9 cellular contexts compared by ENCODE assay signal in genomic region chr15:99106417-99107220, GRCh38. TPM values are rescaled to one million over a fixed set of nuclear protein-coding genes. Genes with fewer than 3 reads are reported as not detected.
DNase-seq lines count a peak whose midpoint lies in the region; ATAC-seq, FAIRE-seq and TF ChIP-seq lines count a peak whose summit lies in the region.
"Had no signal": no experiment of that assay in that cellular context is flagged by ENCODE, and none has a peak within 500 bp of the region (broad histone marks: within the 10 kb centered on the region; RNA-seq: fewer than 3 reads in every experiment).

No MANE protein-coding gene starts in this region.

- H4K20me1 ChIP-seq in HepG2 (ENCODE audit: insufficient read depth, low read length) = no peaks in the 10 kb centered on the region

- H3K27me3 ChIP-seq in HepG2 (ENCODE audit: control insufficient read depth in 1 of 2, insufficient read depth in 2 of 2, low read length in 2 of 2) (peaks cover 1 to 14% of the 10 kb centered on the region in 2 experiments; a peak in 2 of 5 replicates), thoracic aorta (replicated peaks; ENCODE audit: insufficient read depth) (no peaks in the 10 kb centered on the region)

- no peaks in the 10 kb centered on the region for H3K36me3 Mint-ChIP-seq in brain

- H3K4me2 ChIP-seq in HepG2 (ENCODE audit: low read depth, low read length) = no peak overlapping the region

- FAIRE-seq in HepG2 (lab: Jason Lieb, UNC) = no peak

- no peak for TF ChIP-seq EP300 in HepG2 (IDR thresholded peaks at IDR 0.05; ENCODE audit: low read depth in 2 of 2, low read length in 2 of 2)
- no peak for TF ChIP-seq EP300 in HepG2 (CRISPR knock-in tag; IDR thresholded peaks at IDR 0.05; ENCODE audit: borderline replicate concordance)

- H3K79me2 ChIP-seq in HepG2 (ENCODE audit: insufficient read depth, low read length) = no peaks in the 10 kb centered on the region

- H3K4me1 ChIP-seq in HepG2 (ENCODE audit: insufficient read depth, low read length) = peaks cover 28% of the 10 kb centered on the region
- H3K4me1 ChIP-seq in thoracic aorta (ENCODE audit: control insufficient read depth in 1 of 2, low read depth in 2 of 2) = peaks cover 21 to 62% of the 10 kb centered on the region in 2 donors

- POLR2A ChIA-PET in HepG2 (lab: Yijun Ruan, JAX) = interaction anchor here (1.8 kb wide), 1 partner anchor 8 kb away, joined by 5 read pairs; no protein-coding TSS in a partner anchor

- no peak for TF ChIP-seq POLR2A in HepG2 (IDR thresholded peaks at IDR 0.05; ENCODE audit: insufficient read depth in 1 of 2, low read depth in 2 of 2, low read length in 2 of 2)

- ATAC-seq in HepG2 (no peak), thoracic aorta (ENCODE audit: insufficient number of reproducible peaks, low FRiP score, low read depth) (no peak)

- H3K27ac Mint-ChIP-seq in brain = peak overlapping the region in 3 of 5 experiments; percentile 1 to 62 (median 28)

- DNase-seq in activated CD4-positive, alpha-beta T cell treated with anti-CD3 and anti-CD28 coated beads for 48 hours = peak; percentile 17
- DNase-seq in activated CD4-positive, alpha-beta T cell treated with anti-CD3 and anti-CD28 coated beads for 4 hours = no peak
- DNase-seq in HepG2 (ENCODE audit: low spot score) = no peak
- no peak for DNase-seq in thoracic aorta (ENCODE audit: low spot score)
- DNase-seq in midbrain (lab: John Stamatoyannopoulos, UW) = no peak
- no peak for DNase-seq in SHP77 treated with DMSO at 0.1 percent for 48 hours (lab: John Stamatoyannopoulos, UW)
- DNase-seq in CD1c-positive myeloid dendritic cell (ENCODE audit: extremely low spot score) = no peak

- TF ChIP-seq CTCF in brain (conservative IDR thresholded peaks at IDR 0.05) (no peak), HepG2 (CRISPR knock-in tag; IDR thresholded peaks at IDR 0.05) (no peak), thoracic aorta (IDR thresholded peaks at IDR 0.05) (no peak)

- no peak for TF ChIP-seq RAD21 in HepG2 (CRISPR knock-in tag; IDR thresholded peaks at IDR 0.05)

- peaks cover 38% of the 10 kb centered on the region for H3K4me1 Mint-ChIP-seq in brain

- H3K9ac ChIP-seq in HepG2 (ENCODE audit: insufficient read depth, low read depth, low read length) = no peak overlapping the region

- CTCF ChIA-PET in HepG2 (lab: Yijun Ruan, JAX; ENCODE audit: low intra/inter-chr PET ratio, low total read pairs) = no interaction called here

- in situ Hi-C loops in HepG2 (cut with HindIII; ENCODE audit: extremely low pct_ligation_motif_present, low pct_unique_long_range_greater_than_20kb) = no loop called here

- TSS peak; percentile 59 for BruUV-seq in HepG2 (replicated peaks; lab: Mats Ljungman, UMichigan)

- H3K36me3 ChIP-seq in HepG2 (replicated peaks in 1 of 2; ENCODE audit: control insufficient read depth in 1 of 2, insufficient read depth in 2 of 2, low read length in 2 of 2) (no peaks in the 10 kb centered on the region), thoracic aorta (no peaks in the 10 kb centered on the region)

- H3K4me3 ChIP-seq in HepG2 (replicated peaks in 1 of 3; ENCODE audit: insufficient read depth in 1 of 3, low read depth in 2 of 3, low read length in 3 of 3) (no peak overlapping the region), thoracic aorta (peak overlapping the region; percentile 88)

- intact Hi-C loops in HepG2 (cut with micrococcal nuclease; ENCODE audit: unreplicated experiment) = no loop called here

- peaks cover 41% of the 10 kb centered on the region for H3K27me3 Mint-ChIP-seq in brain

- no peaks in the 10 kb centered on the region for H3K9me3 ChIP-seq in HepG2 (ENCODE audit: low read length)
- H3K9me3 ChIP-seq in thoracic aorta = no peaks in the 10 kb centered on the region

- 74% methylated on average over 12 of the region's 15 CpGs for WGBS in HepG2 (ENCODE audit: low lambda C conversion rate)

- peaks cover 0 to 3% (median 0%) of the 10 kb centered on the region in 5 experiments for H3K9me3 Mint-ChIP-seq in brain

- no peak overlapping the region for H2AFZ ChIP-seq in HepG2 (ENCODE audit: low read length)

- H3K27ac ChIP-seq in HepG2 (ENCODE audit: extremely low read length, insufficient read depth, low read length) (no peak overlapping the region), thoracic aorta (peak overlapping the region; percentile 80 to 89)
- H3K27ac ChIP-seq: C4-2B had no signal

- H3K4me3 Mint-ChIP-seq in brain = peak overlapping the region; percentile 79 to 84 (median 81)

TF ChIP-seq in HepG2, 621 proteins besides CTCF, POLR2A, EP300 and RAD21:
- TF ChIP-seq FOXA1 (IDR thresholded peaks at IDR 0.05) (no peak), FOXA1 (CRISPR knock-in tag; IDR thresholded peaks at IDR 0.05) (no peak)

RNA-seq across cellular contexts. Expression of gene SYNM, which starts 1.7 kb away (rescaled TPM):
- 20.2 TPM for polyA plus RNA-seq in brain (ENCODE audit: insufficient read depth, low read depth, low replicate concordance)
- total RNA-seq in HepG2 (2016; rRNA removed; fragmentation: Illumina TruSeq; extraction: Trizol) = 3.7 and 6.0 TPM in 2 replicates
- 0.20 and 0.44 TPM in 2 replicates for total RNA-seq in HepG2 (2016; cell fraction: cytosol; rRNA removed; fragmentation: Illumina TruSeq; extraction: Trizol; ENCODE audit: low read depth)
- total RNA-seq in HepG2 (2016; cell fraction: insoluble cytoplasmic fraction; rRNA removed; fragmentation: Illumina TruSeq; extraction: Trizol) = 3.8 and 5.5 TPM in 2 replicates
- 1.6 and 1.7 TPM in 2 replicates for total RNA-seq in HepG2 (2016; cell fraction: membrane; rRNA removed; fragmentation: Illumina TruSeq; extraction: Trizol)
- 4.7 and 4.8 TPM in 2 replicates for total RNA-seq in HepG2 (2016; cell fraction: nucleus; rRNA removed; fragmentation: Illumina TruSeq; extraction: Trizol)
- polyA plus RNA-seq in HepG2 (2011; rRNA removed) = 1.1 and 1.2 TPM in 2 replicates
- polyA plus RNA-seq in HepG2 (2011; cell fraction: cytosol; rRNA removed) = 0.74 and 0.99 TPM in 2 replicates
- polyA plus RNA-seq in HepG2 (2011; cell fraction: nucleus; rRNA removed) = 2.4 and 2.9 TPM in 2 replicates
- polyA plus RNA-seq in HepG2 (2012) = 1.6 and 2.4 TPM in 2 replicates
- 0.16 and 0.17 TPM in 2 replicates for polyA plus RNA-seq in HepG2 (2016; cell fraction: cytosol; fragmentation: Illumina TruSeq; extraction: Trizol; ENCODE audit: low read depth)
- polyA plus RNA-seq in HepG2 (2016; cell fraction: insoluble cytoplasmic fraction; fragmentation: Illumina TruSeq; extraction: Trizol; ENCODE audit: low read depth) = 4.5 and 4.9 TPM in 2 replicates
- polyA plus RNA-seq in HepG2 (2016; cell fraction: membrane; fragmentation: Illumina TruSeq; extraction: Trizol; ENCODE audit: low read depth) = 0.78 and 0.93 TPM in 2 replicates
- 6.9 TPM in 2 replicates for polyA plus RNA-seq in HepG2 (2016; cell fraction: nucleus; fragmentation: Illumina TruSeq; extraction: Trizol; ENCODE audit: insufficient read depth, low read depth)
- polyA minus RNA-seq in HepG2 (2011; rRNA and poly(A)+ RNA removed; ENCODE audit: low replicate concordance) = 2.1 and 23.9 TPM in 2 replicates
- 2.3 TPM in 2 replicates for polyA minus RNA-seq in HepG2 (2011; cell fraction: cytosol; rRNA and poly(A)+ RNA removed)
- polyA minus RNA-seq in HepG2 (2011; cell fraction: nucleus; rRNA and poly(A)+ RNA removed) = 3.3 and 3.5 TPM in 2 replicates
- total RNA-seq in thoracic aorta = 100 to 1,000 TPM in 1 of 2 donors, 10 to 100 TPM in 1; 60.9 to 102 TPM

Comparison
In these comparisons a context has a peak if more than half of its experiments do, and no peak if none do; other contexts are left out.
1. RNA of gene SYNM, which starts 1.7 kb away (total RNA-seq): 60.9 to 102 TPM in thoracic aorta; 0.20 to 6.0 TPM in HepG2; every median in the first group is over 4 times any median in the second.